8 cellular contexts compared by ENCODE assay signal in genomic region chr9:111599092-111599947, GRCh38. TPM values are rescaled to one million over a fixed set of nuclear protein-coding genes. Genes with fewer than 3 reads are reported as not detected.
DNase-seq lines count a peak whose midpoint lies in the region; ATAC-seq, FAIRE-seq and TF ChIP-seq lines count a peak whose summit lies in the region.

PTGR1 (minus strand) TSS chr9:111599647; CDS start chr9:111597422, 2,225 bp downstream.

- no peaks in the 10 kb centered on the region for H3K9me3 ChIP-seq in iPS-15b (ENCODE audit: control insufficient read depth, insufficient read depth, low read length)

- DNase-seq in EH (ENCODE audit: low read depth): peak; percentile 90
- peak; percentile 65 to 73 for DNase-seq in HL-60 (ENCODE audit: low read depth in 1 of 2, low spot score in 1 of 2)
- DNase-seq in bronchial epithelial cell (ENCODE audit: low read depth): peak; percentile 74
- DNase-seq in activated gamma-delta T cell (lab: John Stamatoyannopoulos, UW): no peak

- H3K9ac ChIP-seq in iPS-15b (ENCODE audit: low read depth, low read length) (peak within 1 kb of the TSS; percentile 58), rectal smooth muscle tissue (ENCODE audit: low read length) (peak within 1 kb of the TSS; percentile 17)

- H3K4me3 ChIP-seq in HL-60 (replicated peaks; ENCODE audit: insufficient read depth, low read length) (peak within 1 kb of the TSS; percentile 78), bronchial epithelial cell (ENCODE audit: low read depth, low read length) (peak within 1 kb of the TSS; percentile 72), iPS-15b (ENCODE audit: low read depth, low read length) (peak within 1 kb of the TSS; percentile 66), rectal smooth muscle tissue (ENCODE audit: low read length) (peak within 1 kb of the TSS; percentile 83)

- ATAC-seq in SK-N-SH treated with all-trans-retinoic acid at 6 μM for 48 hours (peak; percentile 90), GM18861 (IDR thresholded peaks at IDR 0.05; ENCODE audit: unreplicated experiment) (no peak)

- no peak for TF ChIP-seq CTCF in HL-60 (IDR thresholded peaks at IDR 0.05; ENCODE audit: insufficient read depth, low read length)
- no peak for TF ChIP-seq CTCF in bronchial epithelial cell (IDR thresholded peaks at IDR 0.05; ENCODE audit: insufficient read depth, low read length, severe bottlenecking)

- H3K27me3 ChIP-seq in HL-60 (ENCODE audit: insufficient read depth, poor library complexity, severe bottlenecking): no peaks in the 10 kb centered on the region
- no peaks in the 10 kb centered on the region for H3K27me3 ChIP-seq in bronchial epithelial cell (ENCODE audit: control insufficient read depth, insufficient read depth, low read length)
- peaks cover 13% of the 10 kb centered on the region for H3K27me3 ChIP-seq in iPS-15b (ENCODE audit: control insufficient read depth, insufficient read depth, low read length)
- H3K27me3 ChIP-seq in rectal smooth muscle tissue (ENCODE audit: control insufficient read depth, insufficient read depth, low read length): no peaks in the 10 kb centered on the region

- H3K36me3 ChIP-seq in bronchial epithelial cell (ENCODE audit: control insufficient read depth, insufficient read depth, low read length): peaks cover 14% of the 10 kb centered on the region
- peaks cover 6% of the 10 kb centered on the region for H3K36me3 ChIP-seq in iPS-15b (ENCODE audit: control insufficient read depth, insufficient read depth, low read length)
- peaks cover 3% of the 10 kb centered on the region for H3K36me3 ChIP-seq in rectal smooth muscle tissue (ENCODE audit: control insufficient read depth, insufficient read depth, low read length)

- FAIRE-seq in bronchial epithelial cell (lab: Jason Lieb, UNC): no peak

- no peaks in the 10 kb centered on the region for H3K4me1 ChIP-seq in iPS-15b (ENCODE audit: control insufficient read depth, insufficient read depth, low read length)
- H3K4me1 ChIP-seq in rectal smooth muscle tissue (ENCODE audit: control insufficient read depth, insufficient read depth, low read length): no peaks in the 10 kb centered on the region

- H3K27ac ChIP-seq in HL-60 (replicated peaks): peak within 1 kb of the TSS; percentile 48
- H3K27ac ChIP-seq in rectal smooth muscle tissue (ENCODE audit: low read depth, low read length): peak within 1 kb of the TSS; percentile 77

TF ChIP-seq in SK-N-SH treated with all-trans-retinoic acid at 6 μM for 48 hours, 23 proteins besides CTCF, POLR2A, EP300 and RAD21:
- TF ChIP-seq BACH2 (CRISPR knock-in tag; IDR thresholded peaks at IDR 0.05; ENCODE audit: borderline replicate concordance) (no peak), POU6F1 (CRISPR knock-in tag; IDR thresholded peaks at IDR 0.05; ENCODE audit: borderline replicate concordance, low read depth) (no peak), PATZ1 (CRISPR knock-in tag; IDR thresholded peaks at IDR 0.05; ENCODE audit: borderline replicate concordance) (no peak), GLIS3 (CRISPR knock-in tag; IDR thresholded peaks at IDR 0.05) (no peak), ISL1 (CRISPR knock-in tag; IDR thresholded peaks at IDR 0.05) (no peak), ZNF565 (CRISPR knock-in tag; conservative IDR thresholded peaks at IDR 0.05; ENCODE audit: low read depth) (no peak), CSRNP3 (CRISPR knock-in tag; IDR thresholded peaks at IDR 0.05) (no peak), ZFP30 (CRISPR knock-in tag; IDR thresholded peaks at IDR 0.05) (no peak), CSDC2 (CRISPR knock-in tag; IDR thresholded peaks at IDR 0.05) (no peak), ESRRG (CRISPR knock-in tag; IDR thresholded peaks at IDR 0.05) (no peak), ZNF70 (CRISPR knock-in tag; IDR thresholded peaks at IDR 0.05) (no peak), SNAI2 (CRISPR knock-in tag; IDR thresholded peaks at IDR 0.05) (no peak), ZC3H10 (CRISPR knock-in tag; IDR thresholded peaks at IDR 0.05) (no peak), CREB5 (CRISPR knock-in tag; IDR thresholded peaks at IDR 0.05; ENCODE audit: low read depth) (no peak), ZNF8 (CRISPR knock-in tag; IDR thresholded peaks at IDR 0.05) (no peak), RARB (CRISPR knock-in tag; IDR thresholded peaks at IDR 0.05) (no peak), OSR1 (CRISPR knock-in tag; IDR thresholded peaks at IDR 0.05) (no peak), TSHZ2 (CRISPR knock-in tag; IDR thresholded peaks at IDR 0.05) (no peak)

RNA-seq across cellular contexts. Expression of gene PTGR1, which starts in this region (rescaled TPM):
- 67.9 and 70.4 TPM in 2 replicates for total RNA-seq in bronchial epithelial cell
